Comparison of ENCODE assay signal across 8 cellular contexts in the genomic region with DNA sequence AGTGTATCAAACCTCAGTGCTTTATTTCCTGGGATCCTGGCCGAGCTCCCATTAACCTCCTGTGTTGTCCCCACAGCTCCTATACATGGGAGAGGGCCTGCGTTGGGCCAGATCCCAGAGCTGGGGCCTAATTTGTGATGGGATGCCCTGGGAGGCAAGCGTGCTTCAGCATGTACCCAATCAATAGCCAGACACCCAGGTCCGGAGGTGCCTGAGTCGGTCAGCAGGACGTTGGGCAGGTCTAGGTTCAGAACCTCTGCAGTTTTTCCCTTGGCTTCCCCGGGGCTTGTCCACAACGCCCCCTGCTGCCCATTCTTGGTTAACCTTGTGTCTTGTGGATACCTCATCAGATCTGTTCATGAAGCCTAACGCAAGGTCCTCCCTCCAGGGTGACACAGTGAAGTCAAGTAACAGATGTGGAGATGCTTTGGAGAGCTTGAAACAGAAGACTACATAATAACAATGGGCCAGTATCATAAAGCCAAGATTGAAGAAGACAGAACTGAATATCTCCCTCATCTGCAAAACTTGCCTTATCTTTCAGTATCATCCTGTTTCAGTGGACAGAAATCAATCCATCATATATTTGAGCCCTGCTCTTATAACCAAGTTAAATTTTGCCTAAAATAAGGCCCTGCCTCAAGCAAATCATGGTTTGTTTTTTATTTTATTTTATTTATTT.
A peak's percentile ranks its signal among the peaks of the same experiment; 100 is the strongest.
DNase-seq lines count a peak whose midpoint lies in the region; ATAC-seq, FAIRE-seq and TF ChIP-seq lines count a peak whose summit lies in the region.
"Not testable (repeated sequence)": the region's sequence is repeated elsewhere in the genome, so short reads cannot be mapped to it uniquely, and the experiment has no call there.

No MANE protein-coding gene starts in this region.

- peak; percentile 27 for FAIRE-seq in islet of Langerhans (lab: Jason Lieb, UNC)

- ATAC-seq in GM19023 (IDR thresholded peaks at IDR 0.05; ENCODE audit: unreplicated experiment) (peak; percentile 67), HG03460 (IDR thresholded peaks at IDR 0.05; ENCODE audit: unreplicated experiment) (peak; percentile 83)

- TF ChIP-seq CTCF in cardiac fibroblast (IDR thresholded peaks at IDR 0.05; ENCODE audit: low read depth, low read length) = peak; percentile 83

- peak; percentile 65 to 73 for DNase-seq in AML-193 (lab: John Stamatoyannopoulos, UW)
- DNase-seq in NCI-H69 (lab: John Stamatoyannopoulos, UW) = peak; percentile 71
- DNase-seq in activated CD4-positive, alpha-beta T cell treated with anti-CD3 and anti-CD28 coated beads for 24 hours (ENCODE audit: low read depth in 2 of 2) = peak; percentile 88 to 90
- peak; percentile 89 to 91 for DNase-seq in cardiac fibroblast (ENCODE audit: low read depth in 2 of 2)
- peak; percentile 80 to 89 for DNase-seq in stimulated activated CD4-positive, alpha-beta T cell treated with anti-CD3 and anti-CD28 coated beads, Interleukin-1b, Interleukin-23, amount 100 ng/mL, for 1 hour (ENCODE audit: low read depth in 2 of 2)

- not testable (repeated sequence) for H3K4me3 ChIP-seq in cardiac fibroblast (replicated peaks in 1 of 2; ENCODE audit: low read depth in 2 of 2, low read length in 2 of 2)
